22 cellular contexts compared by ENCODE assay signal in genomic region chr19:5095568-5095850, GRCh38.
DNase-seq lines count a peak whose midpoint lies in the region; ATAC-seq, FAIRE-seq and TF ChIP-seq lines count a peak whose summit lies in the region.
"Had no signal": no experiment of that assay in that cellular context is flagged by ENCODE, and none has a peak within 500 bp of the region (broad histone marks: within the 10 kb centered on the region; RNA-seq: fewer than 3 reads in every experiment).

No MANE protein-coding gene starts in this region.

- H3K4ac ChIP-seq in H1 (replicated peaks; ENCODE audit: insufficient read length, low read depth, low read length): no peak overlapping the region

- no peak for TF ChIP-seq POLR2A in H1 (IDR thresholded peaks at IDR 0.05; ENCODE audit: control extremely low read depth in 1 of 2, low read depth in 2 of 2, low read length in 2 of 2)

- TF ChIP-seq EP300 in H1 (IDR thresholded peaks at IDR 0.05; ENCODE audit: borderline replicate concordance in 1 of 2, low read depth in 2 of 2, low read length in 2 of 2): no peak

- H3K27ac Mint-ChIP-seq in nephron progenitor cell: peak overlapping the region; percentile 45
- H3K27ac Mint-ChIP-seq in T-helper 2 cell treated with Interferon-gamma antibody and Interleukin-4, amounts not matched to agents 5 μg/mL and 100 μg/mL, for 36 hours: no peak overlapping the region
- H3K27ac Mint-ChIP-seq: GM23338 had no signal

- H2BK5ac ChIP-seq in H1 (ENCODE audit: low read depth, low read length): 0 out of 2 replicates have a peak overlapping the region, but pooled peaks have one; percentile 39

- POLR2A ChIA-PET in H1 (lab: Charles Lee; ENCODE audit: partially characterized antibody): no interaction called here

- TF ChIP-seq CTCF in cardiac muscle cell (IDR thresholded peaks at IDR 0.05; ENCODE audit: low read depth, low read length) (no peak), H1 (IDR thresholded peaks at IDR 0.05; ENCODE audit: control extremely low read depth in 1 of 3, insufficient read depth in 1 of 3, low read depth in 1 of 3, low read length in 3 of 3) (no peak), nephron progenitor cell (IDR thresholded peaks at IDR 0.05) (no peak)

- no peak overlapping the region for H4K8ac ChIP-seq in H1 (ENCODE audit: extremely low read depth, insufficient read depth, low read length)

- no peak overlapping the region for H3K23ac ChIP-seq in H1 (ENCODE audit: insufficient read length)

- H3K9me3 ChIP-seq in cardiac muscle cell (ENCODE audit: low read depth) (no peaks in the 10 kb centered on the region), H1 (ENCODE audit: insufficient read depth in 2 of 2, low read depth in 1 of 2, low read length in 1 of 2) (peaks cover 14 to 16% of the 10 kb centered on the region in 2 experiments)
- H3K9me3 ChIP-seq: MG63 had no signal

- H2BK15ac ChIP-seq in H1 (ENCODE audit: low read length): no peak overlapping the region

- H3K23me2 ChIP-seq in H1 (ENCODE audit: low read depth, low read length): no peaks in the 10 kb centered on the region

- H2AK5ac ChIP-seq in H1 (ENCODE audit: low read depth, low read length): no peak overlapping the region

- no peak overlapping the region for H3K18ac ChIP-seq in H1 (ENCODE audit: extremely low read depth, low read length)

- no peak overlapping the region for H4K91ac ChIP-seq in H1 (replicated peaks; ENCODE audit: insufficient read length, low read length)

- no peaks in the 10 kb centered on the region for H3K27me3 Mint-ChIP-seq in nephron progenitor cell (ENCODE audit: low read depth, poor library complexity)
- no peaks in the 10 kb centered on the region for H3K27me3 Mint-ChIP-seq in T-helper 2 cell treated with Interferon-gamma antibody and Interleukin-4, amounts not matched to agents 5 μg/mL and 100 μg/mL, for 36 hours (ENCODE audit: low read depth)
- H3K27me3 Mint-ChIP-seq: CD8-positive, alpha-beta memory T cell had no signal

- H2BK120ac ChIP-seq in H1 (replicated peaks; ENCODE audit: low read depth, low read length): no peak overlapping the region

- H3K4me1 ChIP-seq in cardiac muscle cell (ENCODE audit: low read depth): peaks cover 21% of the 10 kb centered on the region
- peaks cover 0 to 3% (median 1%) of the 10 kb centered on the region in 4 experiments; a peak in 2 of 7 replicates for H3K4me1 ChIP-seq in H1 (replicated peaks in 1 of 4; ENCODE audit: control insufficient read depth in 3 of 4, insufficient read depth in 4 of 4, low read length in 3 of 4)

- H3K79me2 ChIP-seq in H1 (ENCODE audit: control insufficient read depth in 1 of 2, insufficient read depth in 2 of 2, low read length in 2 of 2): no peaks in the 10 kb centered on the region

- no peak for FAIRE-seq in H1 (lab: Jason Lieb, UNC)
- FAIRE-seq: G401.6, GM18507, HTR-8/SVneo had no signal

- no peak overlapping the region for H3K4me3 ChIP-seq in cardiac muscle cell
- H3K4me3 ChIP-seq in H1 (ENCODE audit: extremely low read depth in 1 of 4, insufficient read depth in 2 of 4, low read depth in 3 of 4, low read length in 4 of 4): no peak overlapping the region
- H3K4me3 ChIP-seq: GM23338, MG63, Peyer's patch had no signal

- no peaks in the 10 kb centered on the region for H4K20me1 ChIP-seq in H1 (replicated peaks in 1 of 2; ENCODE audit: control insufficient read depth in 1 of 2, insufficient read depth in 2 of 2, low read length in 2 of 2)

- no peak overlapping the region for H3K4me3 Mint-ChIP-seq in nephron progenitor cell
- H3K4me3 Mint-ChIP-seq in T-helper 2 cell treated with Interferon-gamma antibody and Interleukin-4, amounts not matched to agents 5 μg/mL and 100 μg/mL, for 36 hours: no peak overlapping the region
- H3K4me3 Mint-ChIP-seq: CD8-positive, alpha-beta memory T cell; GM23338 had no signal

- no peak overlapping the region for H3K14ac ChIP-seq in H1 (ENCODE audit: insufficient read length)

- TF ChIP-seq RAD21 in H1 (IDR thresholded peaks at IDR 0.05 in 1 of 2, conservative IDR thresholded peaks at IDR 0.05 in 1 of 2; ENCODE audit: low read depth in 2 of 2, low read length in 2 of 2): no peak

- peaks cover 44% of the 10 kb centered on the region for H3K36me3 Mint-ChIP-seq in nephron progenitor cell (ENCODE audit: low read depth)
- peaks cover 47% of the 10 kb centered on the region for H3K36me3 Mint-ChIP-seq in T-helper 2 cell treated with Interferon-gamma antibody and Interleukin-4, amounts not matched to agents 5 μg/mL and 100 μg/mL, for 36 hours (ENCODE audit: low read depth)

- DNase-seq in cardiac muscle cell (ENCODE audit: low read depth in 1 of 2, low spot score in 1 of 2) (no peak), Right ventricle myocardium superior (no peak), H1 (ENCODE audit: low read depth in 1 of 2, low spot score in 2 of 2) (no peak), nephron progenitor cell (no peak), NCI-H1694 (lab: John Stamatoyannopoulos, UW) (no peak), GDM1 (lab: John Stamatoyannopoulos, UW) (no peak)
- DNase-seq in T-helper 2 cell treated with Interferon-gamma antibody and Interleukin-4, amounts not matched to agents 5 μg/mL and 100 μg/mL, for 36 hours (ENCODE audit: low spot score): no peak
- DNase-seq: Calu3; CD8-positive, alpha-beta memory T cell; DMS153; Kasumi-1; MG63; NCI-H187; NCI-H510A; Peyer's patch; SW 1271 had no signal

- peak overlapping the region; percentile 68 for H3K27ac ChIP-seq in cardiac muscle cell
- H3K27ac ChIP-seq in H1 (ENCODE audit: low read depth, low read length): no peak overlapping the region
- H3K27ac ChIP-seq: C4-2B, Peyer's patch had no signal

- no peaks in the 10 kb centered on the region for H3K27me3 ChIP-seq in cardiac muscle cell
- H3K27me3 ChIP-seq in H1 (replicated peaks in 1 of 4; ENCODE audit: control insufficient read depth in 3 of 4, extremely low read depth in 1 of 4, insufficient read depth in 3 of 4, low read length in 3 of 4): no peaks in the 10 kb centered on the region
- H3K27me3 ChIP-seq: MG63, Peyer's patch had no signal

- no peak overlapping the region; a peak in 1 of 7 replicates for H3K9ac ChIP-seq in H1 (replicated peaks in 1 of 4; ENCODE audit: extremely low read depth in 1 of 4, low read depth in 3 of 4, low read length in 3 of 4)

- WGBS in H1 (ENCODE audit: extremely low coverage in 1 of 2, insufficient coverage in 1 of 2, insufficient read length in 1 of 2, insufficient replicate concordance in 2 of 2, low coverage in 1 of 2, low lambda C conversion rate in 2 of 2, missing lambda C conversion rate in 1 of 2), 2 experiments: 97% methylated on average over 7 of the region's 7 CpGs; no CpG with 5 or more reads in 1 of the 2 experiments

- intact Hi-C loops in Right ventricle myocardium superior (cut with DNase I): no loop called here

- no peak overlapping the region for H3K56ac ChIP-seq in H1 (replicated peaks; ENCODE audit: insufficient read length, low read depth, low read length)

- ATAC-seq in Right ventricle myocardium superior (ENCODE audit: poor library complexity): no peak
- ATAC-seq: GM23338, HCT116 had no signal

- H3K4me2 ChIP-seq in H1 (ENCODE audit: insufficient read depth in 1 of 2, low read depth in 2 of 2, low read length in 2 of 2): no peak overlapping the region
- H3K4me2 ChIP-seq: GM23338 had no signal

- no peak overlapping the region for H2AFZ ChIP-seq in H1 (ENCODE audit: low read length)
- H2AFZ ChIP-seq: GM23338 had no signal

- CTCF ChIA-PET in H1 (lab: Charles Lee; ENCODE audit: partially characterized antibody): interaction anchor here (0.9 to 2.3 kb wide), 5 partner anchors 10 to 47 kb away, joined by 3 to 6 read pairs (median 3); no protein-coding TSS in a partner anchor

- H3K36me3 ChIP-seq in cardiac muscle cell (peaks cover 3% of the 10 kb centered on the region), H1 (ENCODE audit: control insufficient read depth in 2 of 4, insufficient read depth in 4 of 4, low read length in 3 of 4) (peaks cover 0 to 8% (median 0%) of the 10 kb centered on the region in 4 experiments; a peak in 2 of 8 replicates)
- H3K36me3 ChIP-seq: MG63 had no signal

- no peak overlapping the region for H2BK12ac ChIP-seq in H1 (ENCODE audit: low read depth, low read length)

- H2BK20ac ChIP-seq in H1 (ENCODE audit: low read length): no peak overlapping the region

- H3K9me3 Mint-ChIP-seq in nephron progenitor cell: peaks cover 37% of the 10 kb centered on the region
- H3K9me3 Mint-ChIP-seq in T-helper 2 cell treated with Interferon-gamma antibody and Interleukin-4, amounts not matched to agents 5 μg/mL and 100 μg/mL, for 36 hours: peaks cover 26% of the 10 kb centered on the region

- no peaks in the 10 kb centered on the region for H3K79me1 ChIP-seq in H1 (ENCODE audit: low read depth, low read length)

- H3K4me1 Mint-ChIP-seq in nephron progenitor cell: peaks cover 43% of the 10 kb centered on the region
- no peaks in the 10 kb centered on the region for H3K4me1 Mint-ChIP-seq in T-helper 2 cell treated with Interferon-gamma antibody and Interleukin-4, amounts not matched to agents 5 μg/mL and 100 μg/mL, for 36 hours (ENCODE audit: low read depth)

- no peak overlapping the region for H4K5ac ChIP-seq in H1 (ENCODE audit: insufficient read length, low read depth, low read length)

TF ChIP-seq in H1, 55 proteins besides CTCF, POLR2A, EP300 and RAD21 (continues in another document):
- TF ChIP-seq GTF2F1 (IDR thresholded peaks at IDR 0.05; ENCODE audit: borderline replicate concordance, low read depth, low read length) (no peak), RFX5 (IDR thresholded peaks at IDR 0.05; ENCODE audit: borderline replicate concordance, low read depth, low read length) (no peak), BACH1 (IDR thresholded peaks at IDR 0.05; ENCODE audit: low read length) (no peak), BRCA1 (IDR thresholded peaks at IDR 0.05; ENCODE audit: low read depth, low read length) (no peak), NANOG (IDR thresholded peaks at IDR 0.05; ENCODE audit: insufficient read depth, low read depth, low read length, poor library complexity, severe bottlenecking) (no peak), TEAD4 (IDR thresholded peaks at IDR 0.05; ENCODE audit: low read depth, low read length) (no peak), KDM4A (IDR thresholded peaks at IDR 0.05; ENCODE audit: low read depth, low read length, severe bottlenecking) (no peak), RBBP5 (IDR thresholded peaks at IDR 0.05; ENCODE audit: borderline replicate concordance, low read depth, low read length) (no peak), SP2 (IDR thresholded peaks at IDR 0.05; ENCODE audit: low read length) (no peak), JUND (IDR thresholded peaks at IDR 0.05; ENCODE audit: low read length) (no peak), ATF2 (IDR thresholded peaks at IDR 0.05; ENCODE audit: low read length) (no peak)
